ENCODE assay signal across 25 cellular contexts in genomic region chr6:43211960-43212359, GRCh38. TPM values are rescaled to one million over a fixed set of nuclear protein-coding genes. Genes with fewer than 3 reads are reported as not detected.
DNase-seq lines count a peak whose midpoint lies in the region; ATAC-seq and TF ChIP-seq lines count a peak whose summit lies in the region.
"Had no signal": no experiment of that assay in that cellular context is flagged by ENCODE, and none has a peak within 500 bp of the region (broad histone marks: within the 10 kb centered on the region; RNA-seq: fewer than 3 reads in every experiment).

No MANE protein-coding gene starts in this region.

- peaks cover 0 to 5% (median 0%) of the 10 kb centered on the region in 4 donors for H3K36me3 ChIP-seq in transverse colon

- H3K27me3 ChIP-seq in transverse colon, result no peaks in the 10 kb centered on the region
- H3K27me3 ChIP-seq: body of pancreas, Peyer's patch had no signal

- H3K36me3 Mint-ChIP-seq in nephron (ENCODE audit: low read depth) (peaks cover 18% of the 10 kb centered on the region), natural killer cell (peaks cover 5% of the 10 kb centered on the region)

- DNase-seq in NCI-H69 (lab: John Stamatoyannopoulos, UW) (peak; percentile 38), dermis blood vessel endothelial cell (peak; percentile 34), NCI-H146 treated with DMSO at 0.1 percent for 48 hours (lab: John Stamatoyannopoulos, UW; ENCODE audit: unreplicated experiment) (no peak), transverse colon (no peak), natural killer cell (no peak)
- DNase-seq: activated CD8-positive, alpha-beta memory T cell treated with anti-CD3 and anti-CD28 coated beads for 24 hours; activated naive CD8-positive, alpha-beta T cell treated with anti-CD3 and anti-CD28 coated beads for 36 hours; AML-193; body of pancreas; COR-L47; left ventricle myocardium inferior; NCI-H1417 treated with DMSO at 0.1 percent for 48 hours; NCI-H748 treated with DMSO at 0.1 percent for 48 hours; nucleus accumbens; right cardiac atrium had no signal

- H3K9me3 Mint-ChIP-seq in nephron (no peaks in the 10 kb centered on the region), natural killer cell (no peaks in the 10 kb centered on the region)
- H3K9me3 Mint-ChIP-seq: activated naive CD8-positive, alpha-beta T cell treated with anti-CD3 and anti-CD28 coated beads for 36 hours; activated T-helper 1 cell treated with anti-CD3 and anti-CD28 coated beads, Interleukin-12 subunit alpha, Interleukin-12 subunit beta, Interleukin-2, Interleukin-4 antibody, amounts not matched to agents 30 ng/mL and 10 ng/mL and 1 ng/mL, durations not matched to agents 14 hours and 24 hours and 36 hours; stimulated activated memory B cell treated with anti-CD40 and anti-IgM and Interleukin-4, amounts not matched to agents 10 μg/mL and 1 μg/mL and 100 μg/mL, for 72 hours; T-helper 2 cell treated with Interferon-gamma antibody and Interleukin-4, amounts not matched to agents 5 μg/mL and 100 μg/mL, for 36 hours had no signal

- H3K9me3 ChIP-seq in transverse colon, result no peaks in the 10 kb centered on the region
- H3K9me3 ChIP-seq: body of pancreas, left ventricle myocardium inferior, Peyer's patch, thoracic aorta had no signal

- H3K4me3 Mint-ChIP-seq in nephron (no peak overlapping the region), natural killer cell (no peak overlapping the region)
- H3K4me3 Mint-ChIP-seq: activated naive CD8-positive, alpha-beta T cell treated with anti-CD3 and anti-CD28 coated beads for 36 hours; activated T-helper 1 cell treated with anti-CD3 and anti-CD28 coated beads, Interleukin-12 subunit alpha, Interleukin-12 subunit beta, Interleukin-2, Interleukin-4 antibody, amounts not matched to agents 30 ng/mL and 10 ng/mL and 1 ng/mL, durations not matched to agents 14 hours and 24 hours and 36 hours; stimulated activated memory B cell treated with anti-CD40 and anti-IgM and Interleukin-4, amounts not matched to agents 10 μg/mL and 1 μg/mL and 100 μg/mL, for 72 hours; T-helper 2 cell treated with Interferon-gamma antibody and Interleukin-4, amounts not matched to agents 5 μg/mL and 100 μg/mL, for 36 hours had no signal

- H3K27me3 Mint-ChIP-seq in nephron (ENCODE audit: low read depth) (no peaks in the 10 kb centered on the region), natural killer cell (ENCODE audit: low read depth in 2 of 2) (no peaks in the 10 kb centered on the region)
- H3K27me3 Mint-ChIP-seq: activated naive CD8-positive, alpha-beta T cell treated with anti-CD3 and anti-CD28 coated beads for 36 hours; stimulated activated memory B cell treated with anti-CD40 and anti-IgM and Interleukin-4, amounts not matched to agents 10 μg/mL and 1 μg/mL and 100 μg/mL, for 72 hours had no signal

- H3K4me1 Mint-ChIP-seq in nephron (no peaks in the 10 kb centered on the region), natural killer cell (no peaks in the 10 kb centered on the region)
- H3K4me1 Mint-ChIP-seq: activated naive CD8-positive, alpha-beta T cell treated with anti-CD3 and anti-CD28 coated beads for 36 hours; stimulated activated memory B cell treated with anti-CD40 and anti-IgM and Interleukin-4, amounts not matched to agents 10 μg/mL and 1 μg/mL and 100 μg/mL, for 72 hours had no signal

- H3K27ac Mint-ChIP-seq in nephron, result peak overlapping the region; percentile 29 to 65 (median 49)
- peak overlapping the region in 1 of 2 donors; percentile 32 for H3K27ac Mint-ChIP-seq in natural killer cell
- H3K27ac Mint-ChIP-seq: activated naive CD8-positive, alpha-beta T cell treated with anti-CD3 and anti-CD28 coated beads for 36 hours; activated T-helper 1 cell treated with anti-CD3 and anti-CD28 coated beads, Interleukin-12 subunit alpha, Interleukin-12 subunit beta, Interleukin-2, Interleukin-4 antibody, amounts not matched to agents 30 ng/mL and 10 ng/mL and 1 ng/mL, durations not matched to agents 14 hours and 24 hours and 36 hours; stimulated activated memory B cell treated with anti-CD40 and anti-IgM and Interleukin-4, amounts not matched to agents 10 μg/mL and 1 μg/mL and 100 μg/mL, for 72 hours; T-helper 2 cell treated with Interferon-gamma antibody and Interleukin-4, amounts not matched to agents 5 μg/mL and 100 μg/mL, for 36 hours had no signal

- no peak for TF ChIP-seq EP300 in transverse colon (IDR thresholded peaks at IDR 0.05; ENCODE audit: low read depth)

- TF ChIP-seq POLR2A in transverse colon (IDR thresholded peaks at IDR 0.05), result no peak

- no peak overlapping the region for H3K4me3 ChIP-seq in transverse colon
- H3K4me3 ChIP-seq: body of pancreas, left ventricle myocardium inferior, Peyer's patch, thoracic aorta had no signal

- peaks cover 0 to 3% (median 1%) of the 10 kb centered on the region in 4 donors for H3K4me1 ChIP-seq in transverse colon
- H3K4me1 ChIP-seq: body of pancreas, Peyer's patch had no signal

- TF ChIP-seq CTCF in GM12873 (IDR thresholded peaks at IDR 0.05; ENCODE audit: insufficient read depth, low read depth, low read length, missing control alignments) (peak; percentile 15), nephron (IDR thresholded peaks at IDR 0.05; ENCODE audit: unreplicated experiment in 3 of 3) (peak in 2 of 3 experiments; percentile 12 to 17), transverse colon (IDR thresholded peaks at IDR 0.05) (peak in 1 of 5 experiments; percentile 15), natural killer cell (IDR thresholded peaks at IDR 0.05) (no peak)

- intact Hi-C loops in transverse colon (cut with DNase I; ENCODE audit: low total_unique reads), result no loop called here
- intact Hi-C loops in natural killer cell (cut with micrococcal nuclease), result no loop called here

- ATAC-seq in GM21529 (IDR thresholded peaks at IDR 0.05; ENCODE audit: unreplicated experiment) (no peak), natural killer cell (no peak)
- ATAC-seq: body of pancreas; right cardiac atrium; stimulated activated memory B cell treated with anti-CD40 and anti-IgM and Interleukin-4, amounts not matched to agents 10 μg/mL and 1 μg/mL and 100 μg/mL, for 72 hours had no signal

- in situ Hi-C loops in transverse colon (cut with MboI; ENCODE audit: low pct_ligation_motif_present in 1 of 4, low pct_unique_long_range_greater_than_20kb in 1 of 4, low sequenced_read_pairs in 3 of 4), result no loop called here

- no peak overlapping the region for H3K27ac ChIP-seq in transverse colon
- H3K27ac ChIP-seq: left ventricle myocardium inferior, Peyer's patch, thoracic aorta had no signal

- WGBS in transverse colon (ENCODE audit: low coverage in 1 of 2), 2 donors, result 33 to 48% methylated on average over 1 of the region's 1 CpG

RNA-seq across cellular contexts. Expression of gene DNPH1, which starts 17.3 kb away (rescaled TPM):
- 29.0 and 31.5 TPM in 2 replicates for total RNA-seq in dermis blood vessel endothelial cell
- 100 to 1,000 TPM in 3 of 4 donors, 10 to 100 TPM in 1; 16.1 to 367 (median 128) TPM for total RNA-seq in transverse colon
- total RNA-seq in natural killer cell, result 10 to 100 TPM in 1 of 3 donors, 1 to 10 TPM in 2; 6.1 to 10.2 (median 8.0) TPM

RNA-seq across cellular contexts. Expression of gene CUL9, which starts 30.0 kb away (rescaled TPM):
- total RNA-seq in dermis blood vessel endothelial cell (25.9 and 33.8 TPM in 2 replicates), transverse colon (10 to 100 TPM; 41.1 to 69.9 (median 50.3) TPM), natural killer cell (10 to 100 TPM; 73.1 to 85.7 (median 73.9) TPM)

RNA-seq across cellular contexts. Expression of gene TTBK1, which starts 31.3 kb away (rescaled TPM):
- total RNA-seq in dermis blood vessel endothelial cell (0.05 TPM in 1 of 2 replicates, not detected in the other), transverse colon (1 to 10 TPM in 1 of 4 donors, under 1 TPM in 3; 0.20 to 1.1 (median 0.36) TPM), natural killer cell (under 1 TPM in 1 of 3 donors, not detected in 2; 0.07 TPM)
- total RNA-seq: Daoy, dermis microvascular lymphatic vessel endothelial cell, thoracic aorta had no signal

RNA-seq across cellular contexts. Expression of gene SRF, which starts 40.9 kb away (rescaled TPM):
- total RNA-seq in dermis blood vessel endothelial cell (16.5 and 19.7 TPM in 2 replicates), transverse colon (10 to 100 TPM; 26.7 to 32.6 (median 29.6) TPM), natural killer cell (10 to 100 TPM; 31.6 to 33.0 (median 32.0) TPM)

Comparison
In these comparisons a context has a peak if more than half of its experiments do, and no peak if none do; other contexts are left out.
1. DNase-seq: peak in NCI-H69 (single experiment) and dermis blood vessel endothelial cell (single experiment); none in NCI-H146 treated with DMSO at 0.1 percent for 48 hours (single experiment), transverse colon (single experiment) and natural killer cell (single experiment).